ENCODE assay signal across 8 cellular contexts in the genomic region with DNA sequence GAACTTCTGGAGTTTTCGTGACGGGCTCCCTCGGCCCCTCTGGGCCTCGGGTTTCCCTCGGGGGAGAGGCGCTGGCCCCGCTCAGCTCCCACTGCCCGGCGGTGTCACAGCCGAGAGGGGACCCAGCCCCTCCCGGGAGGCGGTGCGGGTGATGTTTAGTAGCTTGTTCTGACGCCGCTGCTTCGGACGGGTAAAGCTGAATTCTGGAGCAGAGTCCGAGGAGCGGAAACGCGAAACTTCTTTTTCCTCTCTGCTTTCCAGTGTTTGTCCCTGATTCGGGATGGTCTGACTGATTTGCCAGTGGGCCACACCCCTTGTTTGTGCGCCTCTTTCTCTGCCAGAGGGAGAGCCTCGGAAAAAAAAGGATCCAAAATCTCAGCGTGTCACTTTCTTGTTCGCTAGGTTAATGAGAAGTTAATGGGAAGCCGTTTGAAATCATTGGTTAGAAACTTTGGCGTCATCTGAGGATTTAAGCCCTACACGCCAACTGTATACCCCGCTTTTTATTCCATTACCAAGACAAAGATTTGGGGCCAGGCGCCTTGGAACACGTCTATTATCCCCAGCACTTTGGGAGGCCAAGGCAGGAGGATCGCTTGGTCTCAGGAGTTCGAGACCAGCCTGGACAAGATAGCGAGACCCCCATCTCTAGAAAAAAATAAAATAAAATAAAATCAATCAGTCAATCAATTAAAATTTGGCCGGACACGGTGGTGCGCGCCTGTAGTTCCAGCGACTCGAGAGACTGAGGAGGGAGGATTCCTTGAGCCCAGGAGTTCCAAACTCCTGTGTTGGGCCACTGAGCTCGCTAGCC. TPM values are rescaled to one million over a fixed set of nuclear protein-coding genes. Genes with fewer than 3 reads are reported as not detected.
DNase-seq lines count a peak whose midpoint lies in the region; ATAC-seq and TF ChIP-seq lines count a peak whose summit lies in the region.

No MANE protein-coding gene starts in this region.

- H2AFZ ChIP-seq in PC-9: peak overlapping the region; percentile 92

- H3K4me2 ChIP-seq in PC-9: peak overlapping the region; percentile 85

- H3K27me3 ChIP-seq in PC-9 (ENCODE audit: insufficient read depth, low read depth): no peaks in the 10 kb centered on the region

- ATAC-seq in HG03064 (IDR thresholded peaks at IDR 0.05; ENCODE audit: low read depth, unreplicated experiment) (peak; percentile 14), HG03378 (IDR thresholded peaks at IDR 0.05; ENCODE audit: unreplicated experiment) (no peak)

- TSS peak; percentile 35 for BruUV-seq in PC-9 (replicated peaks; lab: Mats Ljungman, UMichigan)

- CTCF ChIA-PET in PC-9 (lab: Charles Lee): interaction anchor here (0.6 to 0.8 kb wide), 2 partner anchors 53 to 1372 kb away, joined by 3 to 6 read pairs; no protein-coding TSS in a partner anchor

- H3K27ac ChIP-seq in PC-9: peak overlapping the region; percentile 74

- no peaks in the 10 kb centered on the region; the same call in 1 of the 2 replicates for H4K20me1 ChIP-seq in PC-9 (ENCODE audit: insufficient read depth)

- H3F3A ChIP-seq in PC-9 (ENCODE audit: insufficient read depth, low read depth): peaks cover 46% of the 10 kb centered on the region

- TF ChIP-seq CTCF in PC-9 (conservative IDR thresholded peaks at IDR 0.05): no peak

- H3K4me3 ChIP-seq in PC-9: peak overlapping the region; percentile 80

- POLR2A ChIA-PET in PC-9 (lab: Charles Lee; ENCODE audit: unreplicated experiment): interaction anchor here (0.6 to 0.7 kb wide), 3 partner anchors 10 to 1351 kb away, joined by 3 to 22 read pairs (median 6); no protein-coding TSS in a partner anchor

- H3K9me3 ChIP-seq in PC-9 (ENCODE audit: insufficient read depth, low read depth): no peaks in the 10 kb centered on the region

- peaks cover 35% of the 10 kb centered on the region for H3K79me2 ChIP-seq in PC-9 (ENCODE audit: low read depth)

- DNase-seq in NCI-H2171 treated with DMSO at 0.1 percent for 48 hours (lab: John Stamatoyannopoulos, UW) (peak; percentile 51), NCI-H2171 (lab: John Stamatoyannopoulos, UW) (no peak), PC-9 (peak; percentile 56 to 71), astrocyte of the hippocampus (ENCODE audit: low read depth, low spot score) (peak; percentile 82), hypothalamus (lab: John Stamatoyannopoulos, UW) (peak in 37 of 51 donors; percentile 36 to 82 (median 60)), renal cortical epithelial cell (ENCODE audit: low read depth) (peak; percentile 22)

- peaks cover 42% of the 10 kb centered on the region for H3K4me1 ChIP-seq in PC-9 (replicated peaks; ENCODE audit: insufficient read depth)

- intact Hi-C loops in PC-9 (cut with micrococcal nuclease; ENCODE audit: unreplicated experiment): loop anchor here (1.0 to 2.0 kb wide), 2 partner anchors 14 to 67 kb away; partner anchors contain the start of genes FOXM1, RHNO1 and TEAD4

- no peaks in the 10 kb centered on the region for H3K36me3 ChIP-seq in PC-9 (ENCODE audit: low read depth)

- no peaks in the 10 kb centered on the region for H3K9me2 ChIP-seq in PC-9 (ENCODE audit: insufficient read depth)

RNA-seq across cellular contexts. Expression of gene TULP3, which starts 0.8 kb away (rescaled TPM):
- total RNA-seq in PC-9 (2021) (39.0 and 54.6 TPM in 2 replicates), renal cortical epithelial cell (15.5 and 27.1 TPM in 2 replicates)

RNA-seq across cellular contexts. Expression of gene RHNO1, which starts 14.4 kb away (rescaled TPM):
- total RNA-seq in PC-9 (2021): 60.1 and 77.9 TPM in 2 replicates
- 18.0 and 22.7 TPM in 2 replicates for total RNA-seq in renal cortical epithelial cell

RNA-seq across cellular contexts. Expression of gene FOXM1, which starts 14.5 kb away (rescaled TPM):
- 161 and 225 TPM in 2 replicates for total RNA-seq in PC-9 (2021)
- total RNA-seq in renal cortical epithelial cell: 0.60 and 4.9 TPM in 2 replicates

RNA-seq across cellular contexts. Expression of gene TEX52, which starts 34.6 kb away (rescaled TPM):
- total RNA-seq in PC-9 (2021): not detected in 2 replicates
- total RNA-seq in renal cortical epithelial cell: not detected in 2 replicates

RNA-seq across cellular contexts. Expression of gene NRIP2, which starts 56.6 kb away (rescaled TPM):
- total RNA-seq in PC-9 (2021) (not detected in 2 replicates), renal cortical epithelial cell (not detected in 2 replicates)

Comparison
In these comparisons a context has a peak if more than half of its experiments do, and no peak if none do; other contexts are left out.
1. RNA of gene FOXM1, which starts 14.5 kb away (total RNA-seq): 161 to 225 TPM in PC-9; 0.60 to 4.9 TPM in renal cortical epithelial cell; every median in the first group is over 10 times any median in the second.